ENCODE assay signal across 1 cellular context in the genomic region with DNA sequence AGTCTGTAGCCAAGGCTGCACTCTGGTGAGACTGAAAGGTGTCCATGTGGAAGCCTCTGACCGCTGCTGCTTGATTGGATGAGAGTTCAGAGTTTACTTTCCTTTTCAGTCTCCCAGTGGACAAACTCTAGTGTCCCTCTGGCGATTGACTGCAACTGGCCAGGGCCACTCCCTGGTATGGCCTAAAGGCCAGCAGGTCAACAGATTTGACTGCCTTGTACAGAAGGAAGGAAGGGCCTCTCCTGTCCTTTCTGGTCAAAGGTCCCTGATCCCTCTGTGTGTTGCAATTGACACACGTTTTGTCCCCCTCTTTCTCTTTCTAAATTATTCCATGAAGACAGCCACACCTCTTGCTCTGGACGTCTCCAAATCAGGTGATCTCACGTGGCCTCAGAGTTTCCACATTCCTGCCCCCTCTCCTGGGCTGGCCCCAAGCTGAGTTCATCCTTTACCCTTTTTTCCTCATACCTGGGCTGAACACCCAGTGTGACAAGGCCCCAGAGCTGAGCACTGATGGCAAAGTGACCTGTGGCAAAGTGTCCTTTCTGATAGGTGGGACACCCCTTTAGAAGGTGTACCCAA.
TF ChIP-seq lines count a peak whose summit lies in the region.

No MANE protein-coding gene starts in this region.

TF ChIP-seq in HepG2, 621 proteins besides CTCF, POLR2A, EP300 and RAD21 (continued from another document and continues in another):
- peak; percentile 49; the same call in 1 of the 2 replicates for TF ChIP-seq FOXJ3 (CRISPR knock-in tag; IDR thresholded peaks at IDR 0.05; ENCODE audit: borderline replicate concordance)
- peak; percentile 38; the same call in 1 of the 2 replicates for TF ChIP-seq ZNF558 (CRISPR knock-in tag; IDR thresholded peaks at IDR 0.05; ENCODE audit: borderline replicate concordance)
- TF ChIP-seq PHF20 (CRISPR knock-in tag; IDR thresholded peaks at IDR 0.05) = no peak
- peak; percentile 79 for TF ChIP-seq BHLHE40 (IDR thresholded peaks at IDR 0.05; ENCODE audit: low read length)
- TF ChIP-seq ZNF737 (CRISPR knock-in tag; IDR thresholded peaks at IDR 0.05; ENCODE audit: borderline replicate concordance) = no peak
- TF ChIP-seq, protein P1, sequence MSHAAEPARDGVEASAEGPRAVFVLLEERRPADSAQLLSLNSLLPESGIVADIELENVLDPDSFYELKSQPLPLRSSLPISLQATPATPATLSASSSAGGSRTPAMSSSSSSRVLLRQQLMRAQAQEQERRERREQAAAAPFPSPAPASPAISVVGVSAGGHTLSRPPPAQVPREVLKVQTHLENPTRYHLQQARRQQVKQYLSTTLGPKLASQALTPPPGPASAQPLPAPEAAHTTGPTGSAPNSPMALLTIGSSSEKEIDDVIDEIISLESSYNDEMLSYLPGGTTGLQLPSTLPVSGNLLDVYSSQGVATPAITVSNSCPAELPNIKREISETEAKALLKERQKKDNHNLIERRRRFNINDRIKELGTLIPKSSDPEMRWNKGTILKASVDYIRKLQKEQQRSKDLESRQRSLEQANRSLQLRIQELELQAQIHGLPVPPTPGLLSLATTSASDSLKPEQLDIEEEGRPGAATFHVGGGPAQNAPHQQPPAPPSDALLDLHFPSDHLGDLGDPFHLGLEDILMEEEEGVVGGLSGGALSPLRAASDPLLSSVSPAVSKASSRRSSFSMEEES (CRISPR knock-in tag; IDR thresholded peaks at IDR 0.05) = peak; percentile 80; the same call in 1 of the 2 replicates
- peak; percentile 77 for TF ChIP-seq TEAD3 (CRISPR knock-in tag; optimal IDR thresholded peaks at IDR 0.05; ENCODE audit: borderline replicate concordance)
- TF ChIP-seq, protein P2, sequence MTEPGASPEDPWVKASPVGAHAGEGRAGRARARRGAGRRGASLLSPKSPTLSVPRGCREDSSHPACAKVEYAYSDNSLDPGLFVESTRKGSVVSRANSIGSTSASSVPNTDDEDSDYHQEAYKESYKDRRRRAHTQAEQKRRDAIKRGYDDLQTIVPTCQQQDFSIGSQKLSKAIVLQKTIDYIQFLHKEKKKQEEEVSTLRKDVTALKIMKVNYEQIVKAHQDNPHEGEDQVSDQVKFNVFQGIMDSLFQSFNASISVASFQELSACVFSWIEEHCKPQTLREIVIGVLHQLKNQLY (CRISPR knock-in tag; IDR thresholded peaks at IDR 0.05) = 0 out of 2 replicates have a peak, but pooled peaks have one; percentile 23
- TF ChIP-seq HCFC1 (IDR thresholded peaks at IDR 0.05; ENCODE audit: low read depth, low read length) = no peak
- TF ChIP-seq FOXK1 (CRISPR knock-in tag; IDR thresholded peaks at IDR 0.05; ENCODE audit: borderline replicate concordance, low read depth) = no peak; the same call in 1 of the 2 replicates
- peak; percentile 38; the same call in 1 of the 2 replicates for TF ChIP-seq SP5 (CRISPR knock-in tag; IDR thresholded peaks at IDR 0.05; ENCODE audit: borderline replicate concordance, low read depth)
- TF ChIP-seq SAP130 (CRISPR knock-in tag; IDR thresholded peaks at IDR 0.05; ENCODE audit: low read depth) = peak; percentile 68
- TF ChIP-seq, protein P3, sequence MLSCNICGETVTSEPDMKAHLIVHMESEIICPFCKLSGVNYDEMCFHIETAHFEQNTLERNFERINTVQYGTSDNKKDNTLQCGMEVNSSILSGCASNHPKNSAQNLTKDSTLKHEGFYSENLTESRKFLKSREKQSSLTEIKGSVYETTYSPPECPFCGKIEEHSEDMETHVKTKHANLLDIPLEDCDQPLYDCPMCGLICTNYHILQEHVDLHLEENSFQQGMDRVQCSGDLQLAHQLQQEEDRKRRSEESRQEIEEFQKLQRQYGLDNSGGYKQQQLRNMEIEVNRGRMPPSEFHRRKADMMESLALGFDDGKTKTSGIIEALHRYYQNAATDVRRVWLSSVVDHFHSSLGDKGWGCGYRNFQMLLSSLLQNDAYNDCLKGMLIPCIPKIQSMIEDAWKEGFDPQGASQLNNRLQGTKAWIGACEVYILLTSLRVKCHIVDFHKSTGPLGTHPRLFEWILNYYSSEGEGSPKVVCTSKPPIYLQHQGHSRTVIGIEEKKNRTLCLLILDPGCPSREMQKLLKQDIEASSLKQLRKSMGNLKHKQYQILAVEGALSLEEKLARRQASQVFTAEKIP (CRISPR knock-in tag; IDR thresholded peaks at IDR 0.05; ENCODE audit: borderline replicate concordance) = no peak
- TF ChIP-seq, protein P4, sequence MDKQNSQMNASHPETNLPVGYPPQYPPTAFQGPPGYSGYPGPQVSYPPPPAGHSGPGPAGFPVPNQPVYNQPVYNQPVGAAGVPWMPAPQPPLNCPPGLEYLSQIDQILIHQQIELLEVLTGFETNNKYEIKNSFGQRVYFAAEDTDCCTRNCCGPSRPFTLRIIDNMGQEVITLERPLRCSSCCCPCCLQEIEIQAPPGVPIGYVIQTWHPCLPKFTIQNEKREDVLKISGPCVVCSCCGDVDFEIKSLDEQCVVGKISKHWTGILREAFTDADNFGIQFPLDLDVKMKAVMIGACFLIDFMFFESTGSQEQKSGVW (CRISPR knock-in tag; IDR thresholded peaks at IDR 0.05; ENCODE audit: borderline replicate concordance) = no peak
- TF ChIP-seq MIER2 (CRISPR knock-in tag; IDR thresholded peaks at IDR 0.05) = no peak
- TF ChIP-seq ZBTB7A (CRISPR knock-in tag; IDR thresholded peaks at IDR 0.05) = no peak; the same call in 1 of the 2 replicates
- no peak; the same call in 1 of the 2 replicates for TF ChIP-seq ZNF501 (CRISPR knock-in tag; IDR thresholded peaks at IDR 0.05)
- TF ChIP-seq SMAD3 (CRISPR knock-in tag; IDR thresholded peaks at IDR 0.05) = peak; percentile 38; the same call in 1 of the 2 replicates
- peak; percentile 68; the same call in 1 of the 2 replicates for TF ChIP-seq SOX13 (IDR thresholded peaks at IDR 0.05)
- peak in 1 of 2 experiments; percentile 83; a peak in 2 of 4 replicates for TF ChIP-seq SOX13 (CRISPR knock-in tag; conservative IDR thresholded peaks at IDR 0.05 in 1 of 2, IDR thresholded peaks at IDR 0.05 in 1 of 2)
- no peak for TF ChIP-seq NONO (IDR thresholded peaks at IDR 0.05)
- 0 out of 2 replicates have a peak, but pooled peaks have one; percentile 35 for TF ChIP-seq NONO (CRISPR knock-in tag; conservative IDR thresholded peaks at IDR 0.05)
- TF ChIP-seq, protein P5, sequence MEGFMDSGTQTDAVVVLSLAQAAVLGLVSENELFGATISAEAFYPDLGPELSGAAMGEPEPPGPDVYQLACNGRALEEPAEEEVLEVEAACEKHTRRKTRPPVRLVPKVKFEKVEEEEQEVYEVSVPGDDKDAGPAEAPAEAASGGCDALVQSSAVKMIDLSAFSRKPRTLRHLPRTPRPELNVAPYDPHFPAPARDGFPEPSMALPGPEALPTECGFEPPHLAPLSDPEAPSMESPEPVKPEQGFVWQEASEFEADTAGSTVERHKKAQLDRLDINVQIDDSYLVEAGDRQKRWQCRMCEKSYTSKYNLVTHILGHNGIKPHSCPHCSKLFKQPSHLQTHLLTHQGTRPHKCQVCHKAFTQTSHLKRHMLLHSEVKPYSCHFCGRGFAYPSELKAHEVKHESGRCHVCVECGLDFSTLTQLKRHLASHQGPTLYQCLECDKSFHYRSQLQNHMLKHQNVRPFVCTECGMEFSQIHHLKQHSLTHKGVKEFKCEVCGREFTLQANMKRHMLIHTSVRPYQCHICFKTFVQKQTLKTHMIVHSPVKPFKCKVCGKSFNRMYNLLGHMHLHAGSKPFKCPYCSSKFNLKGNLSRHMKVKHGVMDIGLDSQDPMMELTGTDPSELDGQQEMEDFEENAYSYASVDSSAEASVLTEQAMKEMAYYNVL (CRISPR knock-in tag; IDR thresholded peaks at IDR 0.05; ENCODE audit: borderline replicate concordance) = 0 out of 2 replicates have a peak, but pooled peaks have one; percentile 50
- peak; percentile 73 for TF ChIP-seq PPARG (CRISPR knock-in tag; conservative IDR thresholded peaks at IDR 0.05)
- peak; percentile 96 for TF ChIP-seq NR2F2 (IDR thresholded peaks at IDR 0.05; ENCODE audit: borderline replicate concordance, low read depth)
- TF ChIP-seq ZNF432 (CRISPR knock-in tag; IDR thresholded peaks at IDR 0.05; ENCODE audit: borderline replicate concordance) = no peak
- 0 out of 2 replicates have a peak, but pooled peaks have one; percentile 35 for TF ChIP-seq YEATS2 (CRISPR knock-in tag; IDR thresholded peaks at IDR 0.05; ENCODE audit: borderline replicate concordance)
- TF ChIP-seq RCOR2 (CRISPR knock-in tag; IDR thresholded peaks at IDR 0.05) = no peak; the same call in 1 of the 2 replicates
- TF ChIP-seq BRD4 (CRISPR knock-in tag; IDR thresholded peaks at IDR 0.05) = no peak
- TF ChIP-seq, protein P6, sequence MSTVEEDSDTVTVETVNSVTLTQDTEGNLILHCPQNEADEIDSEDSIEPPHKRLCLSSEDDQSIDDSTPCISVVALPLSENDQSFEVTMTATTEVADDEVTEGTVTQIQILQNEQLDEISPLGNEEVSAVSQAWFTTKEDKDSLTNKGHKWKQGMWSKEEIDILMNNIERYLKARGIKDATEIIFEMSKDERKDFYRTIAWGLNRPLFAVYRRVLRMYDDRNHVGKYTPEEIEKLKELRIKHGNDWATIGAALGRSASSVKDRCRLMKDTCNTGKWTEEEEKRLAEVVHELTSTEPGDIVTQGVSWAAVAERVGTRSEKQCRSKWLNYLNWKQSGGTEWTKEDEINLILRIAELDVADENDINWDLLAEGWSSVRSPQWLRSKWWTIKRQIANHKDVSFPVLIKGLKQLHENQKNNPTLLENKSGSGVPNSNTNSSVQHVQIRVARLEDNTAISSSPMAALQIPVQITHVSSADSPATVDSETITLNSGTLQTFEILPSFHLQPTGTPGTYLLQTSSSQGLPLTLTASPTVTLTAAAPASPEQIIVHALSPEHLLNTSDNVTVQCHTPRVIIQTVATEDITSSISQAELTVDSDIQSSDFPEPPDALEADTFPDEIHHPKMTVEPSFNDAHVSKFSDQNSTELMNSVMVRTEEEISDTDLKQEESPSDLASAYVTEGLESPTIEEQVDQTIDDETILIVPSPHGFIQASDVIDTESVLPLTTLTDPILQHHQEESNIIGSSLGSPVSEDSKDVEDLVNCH (CRISPR knock-in tag; IDR thresholded peaks at IDR 0.05) = no peak
- TF ChIP-seq, protein P7, sequence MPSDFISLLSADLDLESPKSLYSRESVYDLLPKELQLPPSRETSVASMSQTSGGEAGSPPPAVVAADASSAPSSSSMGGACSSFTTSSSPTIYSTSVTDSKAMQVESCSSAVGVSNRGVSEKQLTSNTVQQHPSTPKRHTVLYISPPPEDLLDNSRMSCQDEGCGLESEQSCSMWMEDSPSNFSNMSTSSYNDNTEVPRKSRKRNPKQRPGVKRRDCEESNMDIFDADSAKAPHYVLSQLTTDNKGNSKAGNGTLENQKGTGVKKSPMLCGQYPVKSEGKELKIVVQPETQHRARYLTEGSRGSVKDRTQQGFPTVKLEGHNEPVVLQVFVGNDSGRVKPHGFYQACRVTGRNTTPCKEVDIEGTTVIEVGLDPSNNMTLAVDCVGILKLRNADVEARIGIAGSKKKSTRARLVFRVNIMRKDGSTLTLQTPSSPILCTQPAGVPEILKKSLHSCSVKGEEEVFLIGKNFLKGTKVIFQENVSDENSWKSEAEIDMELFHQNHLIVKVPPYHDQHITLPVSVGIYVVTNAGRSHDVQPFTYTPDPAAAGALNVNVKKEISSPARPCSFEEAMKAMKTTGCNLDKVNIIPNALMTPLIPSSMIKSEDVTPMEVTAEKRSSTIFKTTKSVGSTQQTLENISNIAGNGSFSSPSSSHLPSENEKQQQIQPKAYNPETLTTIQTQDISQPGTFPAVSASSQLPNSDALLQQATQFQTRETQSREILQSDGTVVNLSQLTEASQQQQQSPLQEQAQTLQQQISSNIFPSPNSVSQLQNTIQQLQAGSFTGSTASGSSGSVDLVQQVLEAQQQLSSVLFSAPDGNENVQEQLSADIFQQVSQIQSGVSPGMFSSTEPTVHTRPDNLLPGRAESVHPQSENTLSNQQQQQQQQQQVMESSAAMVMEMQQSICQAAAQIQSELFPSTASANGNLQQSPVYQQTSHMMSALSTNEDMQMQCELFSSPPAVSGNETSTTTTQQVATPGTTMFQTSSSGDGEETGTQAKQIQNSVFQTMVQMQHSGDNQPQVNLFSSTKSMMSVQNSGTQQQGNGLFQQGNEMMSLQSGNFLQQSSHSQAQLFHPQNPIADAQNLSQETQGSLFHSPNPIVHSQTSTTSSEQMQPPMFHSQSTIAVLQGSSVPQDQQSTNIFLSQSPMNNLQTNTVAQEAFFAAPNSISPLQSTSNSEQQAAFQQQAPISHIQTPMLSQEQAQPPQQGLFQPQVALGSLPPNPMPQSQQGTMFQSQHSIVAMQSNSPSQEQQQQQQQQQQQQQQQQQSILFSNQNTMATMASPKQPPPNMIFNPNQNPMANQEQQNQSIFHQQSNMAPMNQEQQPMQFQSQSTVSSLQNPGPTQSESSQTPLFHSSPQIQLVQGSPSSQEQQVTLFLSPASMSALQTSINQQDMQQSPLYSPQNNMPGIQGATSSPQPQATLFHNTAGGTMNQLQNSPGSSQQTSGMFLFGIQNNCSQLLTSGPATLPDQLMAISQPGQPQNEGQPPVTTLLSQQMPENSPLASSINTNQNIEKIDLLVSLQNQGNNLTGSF (CRISPR knock-in tag; IDR thresholded peaks at IDR 0.05) = no peak
- TF ChIP-seq, protein P8, sequence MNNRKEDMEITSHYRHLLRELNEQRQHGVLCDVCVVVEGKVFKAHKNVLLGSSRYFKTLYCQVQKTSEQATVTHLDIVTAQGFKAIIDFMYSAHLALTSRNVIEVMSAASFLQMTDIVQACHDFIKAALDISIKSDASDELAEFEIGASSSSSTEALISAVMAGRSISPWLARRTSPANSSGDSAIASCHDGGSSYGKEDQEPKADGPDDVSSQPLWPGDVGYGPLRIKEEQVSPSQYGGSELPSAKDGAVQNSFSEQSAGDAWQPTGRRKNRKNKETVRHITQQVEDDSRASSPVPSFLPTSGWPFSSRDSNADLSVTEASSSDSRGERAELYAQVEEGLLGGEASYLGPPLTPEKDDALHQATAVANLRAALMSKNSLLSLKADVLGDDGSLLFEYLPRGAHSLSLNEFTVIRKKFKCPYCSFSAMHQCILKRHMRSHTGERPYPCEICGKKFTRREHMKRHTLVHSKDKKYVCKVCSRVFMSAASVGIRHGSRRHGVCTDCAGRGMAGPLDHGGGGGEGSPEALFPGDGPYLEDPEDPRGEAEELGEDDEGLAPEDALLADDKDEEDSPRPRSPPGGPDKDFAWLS (CRISPR knock-in tag; IDR thresholded peaks at IDR 0.05; ENCODE audit: borderline replicate concordance) = no peak
- TF ChIP-seq, protein P9, sequence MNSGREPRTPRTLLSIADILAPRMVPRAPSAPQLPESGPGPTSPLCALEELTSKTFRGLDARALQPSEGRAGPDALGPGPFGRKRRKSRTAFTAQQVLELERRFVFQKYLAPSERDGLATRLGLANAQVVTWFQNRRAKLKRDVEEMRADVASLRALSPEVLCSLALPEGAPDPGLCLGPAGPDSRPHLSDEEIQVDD (CRISPR knock-in tag; IDR thresholded peaks at IDR 0.05; ENCODE audit: borderline replicate concordance) = no peak
- TF ChIP-seq, protein P10, sequence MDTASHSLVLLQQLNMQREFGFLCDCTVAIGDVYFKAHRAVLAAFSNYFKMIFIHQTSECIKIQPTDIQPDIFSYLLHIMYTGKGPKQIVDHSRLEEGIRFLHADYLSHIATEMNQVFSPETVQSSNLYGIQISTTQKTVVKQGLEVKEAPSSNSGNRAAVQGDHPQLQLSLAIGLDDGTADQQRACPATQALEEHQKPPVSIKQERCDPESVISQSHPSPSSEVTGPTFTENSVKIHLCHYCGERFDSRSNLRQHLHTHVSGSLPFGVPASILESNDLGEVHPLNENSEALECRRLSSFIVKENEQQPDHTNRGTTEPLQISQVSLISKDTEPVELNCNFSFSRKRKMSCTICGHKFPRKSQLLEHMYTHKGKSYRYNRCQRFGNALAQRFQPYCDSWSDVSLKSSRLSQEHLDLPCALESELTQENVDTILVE (CRISPR knock-in tag; IDR thresholded peaks at IDR 0.05) = 0 out of 2 replicates have a peak, but pooled peaks have one; percentile 64
- peak; percentile 60; the same call in 1 of the 2 replicates for TF ChIP-seq ZNF746 (CRISPR knock-in tag; IDR thresholded peaks at IDR 0.05)
- TF ChIP-seq ISL2 (CRISPR knock-in tag; IDR thresholded peaks at IDR 0.05) = peak; percentile 31; the same call in 1 of the 2 replicates
